8 cellular contexts compared by ENCODE assay signal in the genomic region with DNA sequence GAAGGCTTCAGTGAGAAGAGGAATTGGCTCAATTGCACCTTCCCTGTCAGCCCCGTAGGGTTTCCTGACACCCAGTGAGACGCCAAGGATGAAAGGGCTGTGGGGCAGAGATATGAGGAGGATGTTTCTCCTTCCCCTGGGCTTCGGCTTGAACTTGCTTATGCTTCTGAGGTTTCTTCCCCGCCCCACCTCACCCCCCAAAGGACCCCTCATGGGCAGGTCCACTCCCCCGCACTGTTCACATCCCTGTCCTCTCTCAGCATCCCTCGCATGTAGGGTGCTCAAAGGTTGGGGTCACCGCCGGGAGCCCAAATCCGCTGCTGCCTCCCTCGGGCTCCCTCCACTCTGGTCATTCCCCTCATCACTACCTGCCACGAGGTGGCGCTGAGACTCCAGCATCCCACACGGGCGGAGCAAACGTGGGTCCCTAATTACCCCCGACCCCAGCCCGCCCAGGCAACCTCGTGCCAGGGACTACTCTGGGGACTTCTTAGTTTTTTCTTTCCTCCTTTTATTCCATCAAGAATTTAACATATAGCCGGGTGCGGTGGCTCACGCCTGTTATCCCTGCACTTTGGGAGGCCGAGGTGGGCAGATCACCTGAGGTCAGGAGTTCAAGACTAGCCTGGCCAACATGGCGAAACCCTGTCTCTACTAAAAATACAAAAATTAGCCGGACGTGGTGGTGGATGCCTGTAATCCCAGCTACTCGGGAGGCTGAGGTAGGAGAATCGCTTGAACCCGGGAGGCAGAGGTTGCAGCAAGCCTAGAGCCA. TPM values are rescaled to one million over a fixed set of nuclear protein-coding genes. Genes with fewer than 3 reads are reported as not detected.
DNase-seq lines count a peak whose midpoint lies in the region; ATAC-seq and TF ChIP-seq lines count a peak whose summit lies in the region.

No MANE protein-coding gene starts in this region.

- intact Hi-C loops in Right ventricle myocardium superior (cut with DNase I): loop anchor here (5.0 kb wide), 2 partner anchors 56 to 236 kb away; no protein-coding TSS in a partner anchor
- intact Hi-C loops in sigmoid colon (cut with DNase I): loop anchor here (1.0 kb wide), 1 partner anchor 17 kb away; no protein-coding TSS in a partner anchor

- H3K27me3 ChIP-seq in RWPE2 (ENCODE audit: insufficient read depth, poor library complexity, severe bottlenecking) (peaks cover 10% of the 10 kb centered on the region), sigmoid colon (peaks cover 5 to 55% (median 8%) of the 10 kb centered on the region in 3 donors)

- H3K27ac ChIP-seq in 22Rv1 (no peak overlapping the region), RWPE2 (ENCODE audit: poor library complexity, severe bottlenecking) (no peak overlapping the region), sigmoid colon (no peak overlapping the region)

- no peak overlapping the region for H3K4me3 ChIP-seq in RWPE2 (ENCODE audit: severe bottlenecking)
- no peak overlapping the region for H3K4me3 ChIP-seq in sigmoid colon

- in situ Hi-C loops in GM13977 (cut with MboI; ENCODE audit: low pct_unique_long_range_greater_than_20kb, low sequenced_read_pairs, unreplicated experiment): loop anchor here (10.0 kb wide), 1 partner anchor 49 kb away; no protein-coding TSS in a partner anchor

- TF ChIP-seq CTCF in 22Rv1 (IDR thresholded peaks at IDR 0.05): peak; percentile 82
- TF ChIP-seq CTCF in GM13977 (IDR thresholded peaks at IDR 0.05; ENCODE audit: extremely low read depth, insufficient read depth, missing control alignments): peak; percentile 91
- TF ChIP-seq CTCF in RWPE2 (IDR thresholded peaks at IDR 0.05; ENCODE audit: poor library complexity, severe bottlenecking): peak; percentile 74
- peak; percentile 63 to 84 (median 70) for TF ChIP-seq CTCF in sigmoid colon (IDR thresholded peaks at IDR 0.05)

- TF ChIP-seq EP300 in sigmoid colon (IDR thresholded peaks at IDR 0.05): no peak

- H3K4me1 ChIP-seq in RWPE2 (ENCODE audit: insufficient read depth, poor library complexity, severe bottlenecking) (no peaks in the 10 kb centered on the region), sigmoid colon (peaks cover 0 to 6% (median 4%) of the 10 kb centered on the region in 4 donors)

- H3K36me3 ChIP-seq in RWPE2 (ENCODE audit: low read depth): no peaks in the 10 kb centered on the region
- H3K36me3 ChIP-seq in sigmoid colon: no peaks in the 10 kb centered on the region

- DNase-seq in GM13977 (ENCODE audit: low spot score) (peak; percentile 84), RWPE2 (ENCODE audit: low spot score) (no peak), Right ventricle myocardium superior (peak; percentile 81), sigmoid colon (peak; percentile 79), NCI-H2081 treated with DMSO at 0.1 percent for 48 hours (lab: John Stamatoyannopoulos, UW) (no peak)
- DNase-seq in activated gamma-delta T cell treated with anti-CD3 and anti-CD28 coated beads, Interleukin-2, amount 50 U/mL, for 16 hours (ENCODE audit: low read depth): peak; percentile 58

- TF ChIP-seq POLR2A in sigmoid colon (IDR thresholded peaks at IDR 0.05): no peak

- ATAC-seq in RWPE2 (ENCODE audit: low read depth) (peak; percentile 74), Right ventricle myocardium superior (ENCODE audit: poor library complexity) (peak; percentile 78), GM21737 (IDR thresholded peaks at IDR 0.05; ENCODE audit: unreplicated experiment) (no peak)

- H3K9me3 ChIP-seq in RWPE2 (ENCODE audit: severe bottlenecking): no peaks in the 10 kb centered on the region
- no peaks in the 10 kb centered on the region for H3K9me3 ChIP-seq in sigmoid colon

- WGBS in sigmoid colon, 2 donors: 21 to 25% methylated on average over 28 of the region's 28 CpGs

RNA-seq across cellular contexts. Expression of a gene that starts 3.3 kb away (rescaled TPM):
- total RNA-seq in Right ventricle myocardium superior (0.97 TPM), sigmoid colon (1 to 10 TPM in 1 of 4 donors, under 1 TPM in 1, not detected in 2; 0.16 to 4.6 TPM)
- polyA plus RNA-seq in sigmoid colon: 1 to 10 TPM in 1 of 3 donors, under 1 TPM in 2; 0.23 to 4.5 (median 0.60) TPM

RNA-seq across cellular contexts. Expression of a gene that starts 5.9 kb away (rescaled TPM):
- total RNA-seq in Right ventricle myocardium superior (not detected), sigmoid colon (not detected)
- polyA plus RNA-seq in sigmoid colon: not detected

Comparison
In these comparisons a context has a peak if more than half of its experiments do, and no peak if none do; other contexts are left out.
1. DNase-seq: peak in GM13977 (single experiment), activated gamma-delta T cell treated with anti-CD3 and anti-CD28 coated beads, Interleukin-2, amount 50 U/mL, for 16 hours (single experiment), Right ventricle myocardium superior (single experiment) and sigmoid colon (single experiment); none in RWPE2 (single experiment) and NCI-H2081 treated with DMSO at 0.1 percent for 48 hours (single experiment).
2. Peak in every context shown above with its lines, with median percentiles within 50 percentile points of each other: CTCF ChIP-seq.